In the genomic region with DNA sequence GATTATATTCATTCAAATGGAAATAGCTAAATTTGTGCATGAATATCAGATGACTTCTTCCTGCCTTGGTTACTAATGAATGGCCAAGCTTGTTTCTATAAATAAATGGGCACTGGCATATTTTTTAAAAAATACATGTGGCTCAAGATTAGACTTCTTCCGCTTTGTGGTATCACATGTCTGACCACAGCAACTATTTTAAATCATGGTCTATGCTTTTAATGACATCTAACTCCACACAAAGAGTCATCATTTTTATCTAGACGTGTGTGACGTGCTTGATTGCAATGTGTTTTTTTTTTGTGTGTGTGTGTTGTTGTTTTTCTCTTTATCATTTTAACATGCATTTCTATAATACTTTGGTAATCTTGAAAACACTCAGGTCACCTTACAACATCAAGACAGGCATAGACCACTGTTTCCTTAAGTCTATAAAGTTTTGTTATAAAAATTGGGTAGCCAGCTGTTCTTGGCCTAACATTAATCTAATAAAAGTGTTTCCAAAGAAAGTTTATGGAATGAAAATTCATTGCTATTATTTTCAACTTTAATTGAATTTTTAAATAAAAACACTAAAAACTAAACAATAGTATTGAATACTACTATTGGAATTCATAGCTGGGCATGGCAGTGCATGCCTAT, we compare ENCODE assay signal across 11 cellular contexts. TPM values are rescaled to one million over a fixed set of nuclear protein-coding genes. Genes with fewer than 3 reads are reported as not detected.
DNase-seq lines count a peak whose midpoint lies in the region; ATAC-seq and TF ChIP-seq lines count a peak whose summit lies in the region.
"Had no signal": no experiment of that assay in that cellular context is flagged by ENCODE, and none has a peak within 500 bp of the region (broad histone marks: within the 10 kb centered on the region; RNA-seq: fewer than 3 reads in every experiment).

No MANE protein-coding gene starts in this region.

- peak in 1 of 2 experiments; percentile 62; a peak in 2 of 4 replicates for TF ChIP-seq EP300 in SK-N-SH (IDR thresholded peaks at IDR 0.05; ENCODE audit: borderline replicate concordance in 1 of 2, low read depth in 1 of 2, low read length in 1 of 2)

- POLR2A ChIA-PET in SK-N-SH (lab: Yijun Ruan, JAX) = no interaction called here
- POLR2A ChIA-PET in GM10248 (lab: Yijun Ruan, JAX) = no interaction called here

- TF ChIP-seq CTCF in SK-N-SH (IDR thresholded peaks at IDR 0.05) (no peak), retinal pigment epithelial cell (conservative IDR thresholded peaks at IDR 0.05; ENCODE audit: low read depth, low read length) (no peak), GM10248 (IDR thresholded peaks at IDR 0.05; ENCODE audit: control extremely low read depth, extremely low read depth, low read depth, missing control alignments) (no peak)

- no peaks in the 10 kb centered on the region for H3K27me3 ChIP-seq in SK-N-SH (ENCODE audit: insufficient read depth)
- H3K27me3 ChIP-seq: pancreas had no signal

- no peak overlapping the region for H3K4me2 ChIP-seq in SK-N-SH

- no peak overlapping the region for H3K9ac ChIP-seq in SK-N-SH

- peaks cover 0 to 8% of the 10 kb centered on the region in 2 experiments; a peak in 3 of 4 replicates for H3K4me1 ChIP-seq in SK-N-SH (ENCODE audit: control insufficient read depth in 1 of 2, insufficient read depth in 2 of 2, low read depth in 1 of 2, low read length in 1 of 2)
- H3K4me1 ChIP-seq: pancreas had no signal

- H3F3A ChIP-seq in SK-N-SH (replicated peaks; ENCODE audit: insufficient read depth) = peaks cover 3% of the 10 kb centered on the region

- no peaks in the 10 kb centered on the region for H3K79me2 ChIP-seq in SK-N-SH (ENCODE audit: insufficient read depth)

- H4K20me1 ChIP-seq in SK-N-SH (ENCODE audit: insufficient read depth) = no peaks in the 10 kb centered on the region

- H2AFZ ChIP-seq in SK-N-SH (ENCODE audit: low read depth) = no peak overlapping the region

- peak overlapping the region; percentile 5 to 47; a peak in 3 of 4 replicates for H3K27ac ChIP-seq in SK-N-SH (ENCODE audit: low read depth in 2 of 2, low read length in 1 of 2)
- H3K27ac ChIP-seq: pancreas had no signal

- H3K36me3 ChIP-seq in SK-N-SH (replicated peaks in 1 of 2; ENCODE audit: control insufficient read depth in 1 of 2, insufficient read depth in 2 of 2, low read length in 1 of 2) = no peaks in the 10 kb centered on the region
- H3K36me3 ChIP-seq: pancreas had no signal

- 60% methylated on average over 3 of the region's 3 CpGs for WGBS in SK-N-SH (ENCODE audit: low lambda C conversion rate)

- peak; percentile 38 for ATAC-seq in GM19351 (IDR thresholded peaks at IDR 0.05; ENCODE audit: unreplicated experiment)
- peak; percentile 26 for ATAC-seq in HG03135 (IDR thresholded peaks at IDR 0.05; ENCODE audit: unreplicated experiment)

- H3K9me2 ChIP-seq in SK-N-SH = no peaks in the 10 kb centered on the region

- no peaks in the 10 kb centered on the region for H3K9me3 ChIP-seq in SK-N-SH
- H3K9me3 ChIP-seq: pancreas had no signal

- CTCF ChIA-PET in SK-N-SH (lab: Yijun Ruan, JAX) (interaction anchor here (1.4 to 11.5 kb wide), 3 partner anchors 12 to 129 kb away, joined by 3 to 107 read pairs (median 4); no protein-coding TSS in a partner anchor), GM10248 (lab: Yijun Ruan, JAX) (interaction anchor here (7.5 kb wide), 1 partner anchor 130 kb away, joined by 100 read pairs; no protein-coding TSS in a partner anchor)

- DNase-seq in SK-N-SH = no peak
- peak; percentile 31 for DNase-seq in retinal pigment epithelial cell (ENCODE audit: low read depth)
- DNase-seq in NCI-H2227 (lab: John Stamatoyannopoulos, UW; ENCODE audit: unreplicated experiment) = no peak
- no peak for DNase-seq in NCI-H187 (lab: John Stamatoyannopoulos, UW)
- no peak for DNase-seq in activated naive CD4-positive, alpha-beta T cell (lab: John Stamatoyannopoulos, UW)
- DNase-seq in GM10248 (ENCODE audit: extremely low spot score) = no peak
- DNase-seq: foreskin fibroblast, pancreas, T-helper 1 cell had no signal

- H3K4me3 ChIP-seq in SK-N-SH (ENCODE audit: low read depth in 2 of 2, low read length in 1 of 2) (no peak overlapping the region), retinal pigment epithelial cell (ENCODE audit: low read length) (no peak overlapping the region)
- H3K4me3 ChIP-seq: pancreas had no signal

- TF ChIP-seq RAD21 in SK-N-SH (IDR thresholded peaks at IDR 0.05; ENCODE audit: low read length) = no peak

TF ChIP-seq in SK-N-SH, 30 proteins besides CTCF, POLR2A, EP300 and RAD21 (continues in another document):
- TF ChIP-seq EZH2phosphoT487 (IDR thresholded peaks at IDR 0.05; ENCODE audit: borderline replicate concordance, low read depth) (no peak), GABPA (IDR thresholded peaks at IDR 0.05; ENCODE audit: low read depth) (no peak), TAF1 (IDR thresholded peaks at IDR 0.05; ENCODE audit: borderline replicate concordance, low read depth, low read length) (no peak), FOXM1 (IDR thresholded peaks at IDR 0.05; ENCODE audit: low read depth) (0 out of 2 replicates have a peak, but pooled peaks have one; percentile 50), SMC3 (IDR thresholded peaks at IDR 0.05; ENCODE audit: low read depth, low read length) (no peak), TEAD4 (IDR thresholded peaks at IDR 0.05; ENCODE audit: borderline replicate concordance, insufficient read depth) (no peak), NRF1 (IDR thresholded peaks at IDR 0.05; ENCODE audit: low read depth, low read length) (no peak), RCOR1 (IDR thresholded peaks at IDR 0.05; ENCODE audit: low read length) (no peak), CHD2 (IDR thresholded peaks at IDR 0.05; ENCODE audit: low read length, partially characterized antibody) (no peak), MXI1 (IDR thresholded peaks at IDR 0.05; ENCODE audit: low read depth, low read length) (no peak), YY1 (IDR thresholded peaks at IDR 0.05; ENCODE audit: low read depth) (no peak), ZBTB33 (IDR thresholded peaks at IDR 0.05; ENCODE audit: borderline replicate concordance, low read depth) (no peak), RXRA (IDR thresholded peaks at IDR 0.05; ENCODE audit: borderline replicate concordance, low read depth) (no peak), GATA2 (CRISPR knock-in tag; IDR thresholded peaks at IDR 0.05) (no peak), ELF1 (IDR thresholded peaks at IDR 0.05) (no peak), FOSL2 (IDR thresholded peaks at IDR 0.05; ENCODE audit: borderline replicate concordance, low read depth) (peak; percentile 7; the same call in 1 of the 2 replicates), RFX5 (IDR thresholded peaks at IDR 0.05; ENCODE audit: low read length) (no peak)
- TF ChIP-seq, protein P1, sequence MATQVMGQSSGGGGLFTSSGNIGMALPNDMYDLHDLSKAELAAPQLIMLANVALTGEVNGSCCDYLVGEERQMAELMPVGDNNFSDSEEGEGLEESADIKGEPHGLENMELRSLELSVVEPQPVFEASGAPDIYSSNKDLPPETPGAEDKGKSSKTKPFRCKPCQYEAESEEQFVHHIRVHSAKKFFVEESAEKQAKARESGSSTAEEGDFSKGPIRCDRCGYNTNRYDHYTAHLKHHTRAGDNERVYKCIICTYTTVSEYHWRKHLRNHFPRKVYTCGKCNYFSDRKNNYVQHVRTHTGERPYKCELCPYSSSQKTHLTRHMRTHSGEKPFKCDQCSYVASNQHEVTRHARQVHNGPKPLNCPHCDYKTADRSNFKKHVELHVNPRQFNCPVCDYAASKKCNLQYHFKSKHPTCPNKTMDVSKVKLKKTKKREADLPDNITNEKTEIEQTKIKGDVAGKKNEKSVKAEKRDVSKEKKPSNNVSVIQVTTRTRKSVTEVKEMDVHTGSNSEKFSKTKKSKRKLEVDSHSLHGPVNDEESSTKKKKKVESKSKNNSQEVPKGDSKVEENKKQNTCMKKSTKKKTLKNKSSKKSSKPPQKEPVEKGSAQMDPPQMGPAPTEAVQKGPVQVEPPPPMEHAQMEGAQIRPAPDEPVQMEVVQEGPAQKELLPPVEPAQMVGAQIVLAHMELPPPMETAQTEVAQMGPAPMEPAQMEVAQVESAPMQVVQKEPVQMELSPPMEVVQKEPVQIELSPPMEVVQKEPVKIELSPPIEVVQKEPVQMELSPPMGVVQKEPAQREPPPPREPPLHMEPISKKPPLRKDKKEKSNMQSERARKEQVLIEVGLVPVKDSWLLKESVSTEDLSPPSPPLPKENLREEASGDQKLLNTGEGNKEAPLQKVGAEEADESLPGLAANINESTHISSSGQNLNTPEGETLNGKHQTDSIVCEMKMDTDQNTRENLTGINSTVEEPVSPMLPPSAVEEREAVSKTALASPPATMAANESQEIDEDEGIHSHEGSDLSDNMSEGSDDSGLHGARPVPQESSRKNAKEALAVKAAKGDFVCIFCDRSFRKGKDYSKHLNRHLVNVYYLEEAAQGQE (IDR thresholded peaks at IDR 0.05; ENCODE audit: low read depth, low read length) = no peak
- TF ChIP-seq, protein P2, sequence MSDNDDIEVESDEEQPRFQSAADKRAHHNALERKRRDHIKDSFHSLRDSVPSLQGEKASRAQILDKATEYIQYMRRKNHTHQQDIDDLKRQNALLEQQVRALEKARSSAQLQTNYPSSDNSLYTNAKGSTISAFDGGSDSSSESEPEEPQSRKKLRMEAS (IDR thresholded peaks at IDR 0.05; ENCODE audit: low read depth) = no peak

RNA-seq across cellular contexts. Expression of gene RGS1, which starts 29.5 kb away (rescaled TPM):
- polyA plus RNA-seq in SK-N-SH (2012; rRNA removed) = 0.05 and 0.12 TPM in 2 replicates
- 0.07 and 0.18 TPM in 2 replicates for polyA plus RNA-seq in SK-N-SH (2012; cell fraction: cytosol; rRNA removed)
- 0.11 and 0.24 TPM in 2 replicates for polyA plus RNA-seq in SK-N-SH (2012; cell fraction: nucleus; rRNA removed)

RNA-seq across cellular contexts. Expression of gene RGS13, which starts 30.8 kb away (rescaled TPM):
- polyA plus RNA-seq in SK-N-SH (2012; rRNA removed) = 0.05 TPM in 1 of 2 replicates, not detected in the other
- polyA plus RNA-seq in SK-N-SH (2012; cell fraction: cytosol; rRNA removed) = 0.05 and 0.08 TPM in 2 replicates
- polyA plus RNA-seq in SK-N-SH (2012; cell fraction: nucleus; rRNA removed) = 0.01 TPM in 1 of 2 replicates, not detected in the other
